ENCODE assay signal across 11 cellular contexts in genomic region chr6:160347259-160348208, GRCh38. TPM values are rescaled to one million over a fixed set of nuclear protein-coding genes. Genes with fewer than 3 reads are reported as not detected.
DNase-seq lines count a peak whose midpoint lies in the region; ATAC-seq and TF ChIP-seq lines count a peak whose summit lies in the region.
"Had no signal": no experiment of that assay in that cellular context is flagged by ENCODE, and none has a peak within 500 bp of the region (broad histone marks: within the 10 kb centered on the region; RNA-seq: fewer than 3 reads in every experiment).

No MANE protein-coding gene starts in this region.

- intact Hi-C loops in heart right ventricle (cut with DNase I) = loop anchor here in 1 of 10 donors (5.0 kb wide), 1 partner anchor 420 kb away; no protein-coding TSS in a partner anchor
- intact Hi-C loops in upper lobe of right lung (cut with DNase I) = no loop called here

- H3K4me3 Mint-ChIP-seq in activated CD8-positive, alpha-beta memory T cell treated with anti-CD3 and anti-CD28 coated beads, Interleukin-2, amount 10 ng/mL, durations not matched to agents 7 days and 5 days = no peak overlapping the region
- peak overlapping the region; percentile 69 for H3K4me3 Mint-ChIP-seq in nephron progenitor cell
- H3K4me3 Mint-ChIP-seq: stimulated activated memory B cell treated with anti-CD40 and anti-IgM and Interleukin-4, amounts not matched to agents 10 μg/mL and 1 μg/mL and 100 μg/mL, for 72 hours had no signal

- no peak for DNase-seq in activated CD8-positive, alpha-beta memory T cell treated with anti-CD3 and anti-CD28 coated beads, Interleukin-2, amount 10 ng/mL, durations not matched to agents 7 days and 5 days
- no peak for DNase-seq in activated CD8-positive, alpha-beta memory T cell treated with anti-CD3 and anti-CD28 coated beads, Interleukin-2, amount 50 U/mL, for 48 hours
- DNase-seq in heart right ventricle (no peak), nephron progenitor cell (no peak), upper lobe of right lung (peak; percentile 75), activated T-cell treated with anti-CD3 and anti-CD28 coated beads for 4 hours (no peak), NCI-H748 treated with DMSO at 0.1 percent for 48 hours (lab: John Stamatoyannopoulos, UW) (no peak)
- DNase-seq: ACHN; activated naive CD4-positive, alpha-beta T cell treated with anti-CD3 and anti-CD28 coated beads, Interleukin-2, amount 50 U/mL, for 16 hours had no signal

- TF ChIP-seq CTCF in heart right ventricle (IDR thresholded peaks at IDR 0.05) = no peak
- TF ChIP-seq CTCF in nephron progenitor cell (IDR thresholded peaks at IDR 0.05) = no peak
- TF ChIP-seq CTCF in upper lobe of right lung (IDR thresholded peaks at IDR 0.05) = no peak

- H3K36me3 Mint-ChIP-seq in activated CD8-positive, alpha-beta memory T cell treated with anti-CD3 and anti-CD28 coated beads, Interleukin-2, amount 10 ng/mL, durations not matched to agents 7 days and 5 days = no peaks in the 10 kb centered on the region
- H3K36me3 Mint-ChIP-seq in nephron progenitor cell (ENCODE audit: low read depth) = no peaks in the 10 kb centered on the region
- H3K36me3 Mint-ChIP-seq: stimulated activated memory B cell treated with anti-CD40 and anti-IgM and Interleukin-4, amounts not matched to agents 10 μg/mL and 1 μg/mL and 100 μg/mL, for 72 hours had no signal

- 37 to 43% methylated on average over 63 to 72 of the region's 72 CpGs for WGBS in heart right ventricle, 2 donors

- no peaks in the 10 kb centered on the region for H3K9me3 Mint-ChIP-seq in activated CD8-positive, alpha-beta memory T cell treated with anti-CD3 and anti-CD28 coated beads, Interleukin-2, amount 10 ng/mL, durations not matched to agents 7 days and 5 days (ENCODE audit: low read depth)
- H3K9me3 Mint-ChIP-seq in nephron progenitor cell = no peaks in the 10 kb centered on the region
- H3K9me3 Mint-ChIP-seq: stimulated activated memory B cell treated with anti-CD40 and anti-IgM and Interleukin-4, amounts not matched to agents 10 μg/mL and 1 μg/mL and 100 μg/mL, for 72 hours had no signal

- H3K27me3 ChIP-seq in heart right ventricle (peaks cover 0 to 54% (median 45%) of the 10 kb centered on the region in 7 donors), upper lobe of right lung (peaks cover 36% of the 10 kb centered on the region)

- H3K27ac Mint-ChIP-seq in activated CD8-positive, alpha-beta memory T cell treated with anti-CD3 and anti-CD28 coated beads, Interleukin-2, amount 10 ng/mL, durations not matched to agents 7 days and 5 days = no peak overlapping the region
- H3K27ac Mint-ChIP-seq in nephron progenitor cell = no peak overlapping the region
- H3K27ac Mint-ChIP-seq: stimulated activated memory B cell treated with anti-CD40 and anti-IgM and Interleukin-4, amounts not matched to agents 10 μg/mL and 1 μg/mL and 100 μg/mL, for 72 hours had no signal

- H3K4me1 ChIP-seq in heart right ventricle (peaks cover 0 to 16% (median 7%) of the 10 kb centered on the region in 9 donors), upper lobe of right lung (no peaks in the 10 kb centered on the region)

- peaks cover 5% of the 10 kb centered on the region for H3K4me1 Mint-ChIP-seq in activated CD8-positive, alpha-beta memory T cell treated with anti-CD3 and anti-CD28 coated beads, Interleukin-2, amount 10 ng/mL, durations not matched to agents 7 days and 5 days
- peaks cover 15% of the 10 kb centered on the region for H3K4me1 Mint-ChIP-seq in nephron progenitor cell
- H3K4me1 Mint-ChIP-seq: stimulated activated memory B cell treated with anti-CD40 and anti-IgM and Interleukin-4, amounts not matched to agents 10 μg/mL and 1 μg/mL and 100 μg/mL, for 72 hours had no signal

- no peaks in the 10 kb centered on the region for H3K9me3 ChIP-seq in heart right ventricle
- H3K9me3 ChIP-seq in upper lobe of right lung = no peaks in the 10 kb centered on the region

- H3K27ac ChIP-seq in heart right ventricle (peak overlapping the region in 1 of 10 donors; percentile 64), upper lobe of right lung (no peak overlapping the region)

- H3K27me3 Mint-ChIP-seq in activated CD8-positive, alpha-beta memory T cell treated with anti-CD3 and anti-CD28 coated beads, Interleukin-2, amount 10 ng/mL, durations not matched to agents 7 days and 5 days = peaks cover 68% of the 10 kb centered on the region
- peaks cover 76% of the 10 kb centered on the region for H3K27me3 Mint-ChIP-seq in nephron progenitor cell (ENCODE audit: low read depth, poor library complexity)

- ATAC-seq in activated CD8-positive, alpha-beta memory T cell treated with anti-CD3 and anti-CD28 coated beads, Interleukin-2, amount 10 ng/mL, durations not matched to agents 7 days and 5 days = peak; percentile 33
- ATAC-seq in heart right ventricle (peak in 7 of 8 donors; percentile 8 to 46 (median 20)), upper lobe of right lung (peak; percentile 73), HG03565 (IDR thresholded peaks at IDR 0.05; ENCODE audit: unreplicated experiment) (no peak)
- ATAC-seq: stimulated activated memory B cell treated with anti-CD40 and anti-IgM and Interleukin-4, amounts not matched to agents 10 μg/mL and 1 μg/mL and 100 μg/mL, for 72 hours had no signal

- CTCF ChIA-PET in activated CD8-positive, alpha-beta memory T cell treated with anti-CD3 and anti-CD28 coated beads, Interleukin-2, amount 10 ng/mL, durations not matched to agents 7 days and 5 days (lab: Charles Lee) = no interaction called here

- peak overlapping the region in 7 of 10 donors; percentile 32 to 60 (median 53) for H3K4me3 ChIP-seq in heart right ventricle
- peak overlapping the region; percentile 25 for H3K4me3 ChIP-seq in upper lobe of right lung

- no peaks in the 10 kb centered on the region for H3K36me3 ChIP-seq in heart right ventricle
- no peaks in the 10 kb centered on the region for H3K36me3 ChIP-seq in upper lobe of right lung

RNA-seq across cellular contexts. Expression of gene SLC22A3, which starts 0.6 kb away (rescaled TPM):
- not detected for total RNA-seq in activated CD8-positive, alpha-beta memory T cell treated with anti-CD3 and anti-CD28 coated beads, Interleukin-2, amount 10 ng/mL, durations not matched to agents 7 days and 5 days
- total RNA-seq in heart right ventricle (1 to 10 TPM in 1 of 10 donors, under 1 TPM in 9; 0.26 to 1.3 (median 0.64) TPM), upper lobe of right lung (30.6 TPM)
- 1 to 10 TPM in 1 of 2 donors, under 1 TPM in 1; 0.71 to 2.0 TPM for polyA plus RNA-seq in heart right ventricle

Comparison
In these comparisons a context has a peak if more than half of its experiments do, and no peak if none do; other contexts are left out.
1. RNA of gene SLC22A3, which starts 0.6 kb away (total RNA-seq): 30.6 TPM in upper lobe of right lung (single experiment); 0.26 to 1.3 TPM in heart right ventricle and not detected in activated CD8-positive, alpha-beta memory T cell treated with anti-CD3 and anti-CD28 coated beads, Interleukin-2, amount 10 ng/mL, durations not matched to agents 7 days and 5 days; every median in the first group is over 10 times any median in the second.